Comparison of ENCODE assay signal across 8 cellular contexts in genomic region chr3:160225181-160226025, GRCh38. TPM values are rescaled to one million over a fixed set of nuclear protein-coding genes. Genes with fewer than 3 reads are reported as not detected.
DNase-seq lines count a peak whose midpoint lies in the region; ATAC-seq and TF ChIP-seq lines count a peak whose summit lies in the region.

TSS of gene C3orf80 (plus strand) at chr3:160225422. CDS start at chr3:160225636, 214 bp downstream.

- H3K27ac ChIP-seq in BLaER1: no peak within 1 kb of the TSS

- H3K9me3 ChIP-seq in BLaER1: no peaks in the 10 kb centered on the region
- no peaks in the 10 kb centered on the region for H3K9me3 ChIP-seq in mucosa of stomach (ENCODE audit: control insufficient read depth, low read length)

- H3K27me3 ChIP-seq in BLaER1 (peaks cover 41% of the 10 kb centered on the region), mucosa of stomach (ENCODE audit: control insufficient read depth, insufficient read depth, low read length) (peaks cover 26% of the 10 kb centered on the region)

- H3K27me3 Mint-ChIP-seq in activated CD8-positive, alpha-beta T cell treated with anti-CD3 and anti-CD28 coated beads, Interleukin-2, amount 10 ng/mL, durations not matched to agents 7 days and 5 days (ENCODE audit: low read depth): peaks cover 57% of the 10 kb centered on the region

- H3K4me2 ChIP-seq in BLaER1: peak within 1 kb of the TSS; percentile 97

- H3K9ac ChIP-seq in BLaER1 (no peak within 1 kb of the TSS), mucosa of stomach (ENCODE audit: low read length) (peak within 1 kb of the TSS; percentile 13)

- no peaks in the 10 kb centered on the region for H3K36me3 ChIP-seq in BLaER1
- no peaks in the 10 kb centered on the region for H3K36me3 ChIP-seq in mucosa of stomach (ENCODE audit: control insufficient read depth, insufficient read depth, low read length)

- TF ChIP-seq CTCF in epithelial cell of esophagus (IDR thresholded peaks at IDR 0.05; ENCODE audit: insufficient read depth, low read depth, low read length, missing control alignments): no peak

- no peaks in the 10 kb centered on the region for H3K9me3 Mint-ChIP-seq in activated CD8-positive, alpha-beta T cell treated with anti-CD3 and anti-CD28 coated beads, Interleukin-2, amount 10 ng/mL, durations not matched to agents 7 days and 5 days (ENCODE audit: insufficient read depth)

- H4K20me1 ChIP-seq in BLaER1: no peaks in the 10 kb centered on the region

- CTCF ChIA-PET in activated CD8-positive, alpha-beta T cell treated with anti-CD3 and anti-CD28 coated beads, Interleukin-2, amount 10 ng/mL, durations not matched to agents 7 days and 5 days (lab: Charles Lee): interaction anchor here (0.7 to 1.9 kb wide), 6 partner anchors 9 to 377 kb away, joined by 3 to 5 read pairs (median 3); partner anchors contain the start of gene IL12A

- peak within 1 kb of the TSS; percentile 66 for H3K4me3 Mint-ChIP-seq in activated CD8-positive, alpha-beta T cell treated with anti-CD3 and anti-CD28 coated beads, Interleukin-2, amount 10 ng/mL, durations not matched to agents 7 days and 5 days

- peak; percentile 56 for DNase-seq in NCI-H345 (lab: John Stamatoyannopoulos, UW)
- peak; percentile 56 for DNase-seq in activated CD8-positive, alpha-beta T cell treated with anti-CD3 and anti-CD28 coated beads, Interleukin-2, amount 10 ng/mL, durations not matched to agents 7 days and 5 days
- peak; percentile 44 for DNase-seq in epithelial cell of esophagus (ENCODE audit: low read depth)
- peak; percentile 52 for DNase-seq in superior temporal gyrus (ENCODE audit: extremely low spot score)

- no peak within 1 kb of the TSS for H3K27ac Mint-ChIP-seq in activated CD8-positive, alpha-beta T cell treated with anti-CD3 and anti-CD28 coated beads, Interleukin-2, amount 10 ng/mL, durations not matched to agents 7 days and 5 days

- H3K4me3 ChIP-seq in BLaER1 (peak within 1 kb of the TSS; percentile 74), epithelial cell of esophagus (ENCODE audit: low read length) (peak within 1 kb of the TSS; percentile 29), mucosa of stomach (ENCODE audit: low read length) (peak within 1 kb of the TSS; percentile 39)

- H3K36me3 Mint-ChIP-seq in activated CD8-positive, alpha-beta T cell treated with anti-CD3 and anti-CD28 coated beads, Interleukin-2, amount 10 ng/mL, durations not matched to agents 7 days and 5 days (ENCODE audit: low read depth): no peaks in the 10 kb centered on the region

- peaks cover 18% of the 10 kb centered on the region for H3K4me1 Mint-ChIP-seq in activated CD8-positive, alpha-beta T cell treated with anti-CD3 and anti-CD28 coated beads, Interleukin-2, amount 10 ng/mL, durations not matched to agents 7 days and 5 days (ENCODE audit: low read depth)

- POLR2A ChIA-PET in activated CD8-positive, alpha-beta T cell treated with anti-CD3 and anti-CD28 coated beads, Interleukin-2, amount 10 ng/mL, durations not matched to agents 7 days and 5 days (lab: Charles Lee): interaction anchor here (0.6 to 1.3 kb wide), 3 partner anchors 11 to 175 kb away, joined by 3 to 6 read pairs (median 4); partner anchors contain the start of gene SMC4

- ATAC-seq in GM19043 (IDR thresholded peaks at IDR 0.05; ENCODE audit: low read depth, unreplicated experiment) (peak; percentile 80), HG03135 (IDR thresholded peaks at IDR 0.05; ENCODE audit: unreplicated experiment) (peak; percentile 88)
- ATAC-seq in activated CD8-positive, alpha-beta T cell treated with anti-CD3 and anti-CD28 coated beads, Interleukin-2, amount 10 ng/mL, durations not matched to agents 7 days and 5 days: peak; percentile 93

- H3K4me1 ChIP-seq in BLaER1: peaks cover 12% of the 10 kb centered on the region
- peaks cover 11% of the 10 kb centered on the region for H3K4me1 ChIP-seq in mucosa of stomach (ENCODE audit: control insufficient read depth, insufficient read depth, low read length)

RNA-seq across cellular contexts. Expression of gene C3orf80, which starts in this region (rescaled TPM):
- total RNA-seq in activated CD8-positive, alpha-beta T cell treated with anti-CD3 and anti-CD28 coated beads, Interleukin-2, amount 10 ng/mL, durations not matched to agents 7 days and 5 days: not detected

Comparison
In these comparisons a context has a peak if more than half of its experiments do, and no peak if none do; other contexts are left out.
1. Peak in DNase-seq and ATAC-seq in activated CD8-positive, alpha-beta T cell treated with anti-CD3 and anti-CD28 coated beads, Interleukin-2, amount 10 ng/mL, durations not matched to agents 7 days and 5 days; RNA of the gene not detected or under 1 TPM.